In genomic region chr7:149825567-149826343, GRCh38 we compare ENCODE assay signal across 1 cellular context.
TF ChIP-seq lines count a peak whose summit lies in the region.

No MANE protein-coding gene starts in this region.

TF ChIP-seq in IMR-90, 13 proteins besides CTCF, POLR2A, EP300 and RAD21:
- no peak for TF ChIP-seq RCOR1 (IDR thresholded peaks at IDR 0.05; ENCODE audit: insufficient replicate concordance, low read length)
- no peak for TF ChIP-seq MAFK (IDR thresholded peaks at IDR 0.05; ENCODE audit: low read depth, low read length)
- TF ChIP-seq BHLHE40 (IDR thresholded peaks at IDR 0.05; ENCODE audit: low read depth, low read length): no peak
- TF ChIP-seq RFX5 (IDR thresholded peaks at IDR 0.05; ENCODE audit: low read depth, low read length): no peak
- no peak for TF ChIP-seq SMC3 (IDR thresholded peaks at IDR 0.05; ENCODE audit: low read depth, low read length)
- TF ChIP-seq, protein P1, sequence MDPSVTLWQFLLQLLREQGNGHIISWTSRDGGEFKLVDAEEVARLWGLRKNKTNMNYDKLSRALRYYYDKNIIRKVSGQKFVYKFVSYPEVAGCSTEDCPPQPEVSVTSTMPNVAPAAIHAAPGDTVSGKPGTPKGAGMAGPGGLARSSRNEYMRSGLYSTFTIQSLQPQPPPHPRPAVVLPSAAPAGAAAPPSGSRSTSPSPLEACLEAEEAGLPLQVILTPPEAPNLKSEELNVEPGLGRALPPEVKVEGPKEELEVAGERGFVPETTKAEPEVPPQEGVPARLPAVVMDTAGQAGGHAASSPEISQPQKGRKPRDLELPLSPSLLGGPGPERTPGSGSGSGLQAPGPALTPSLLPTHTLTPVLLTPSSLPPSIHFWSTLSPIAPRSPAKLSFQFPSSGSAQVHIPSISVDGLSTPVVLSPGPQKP (IDR thresholded peaks at IDR 0.05; ENCODE audit: borderline replicate concordance, low read depth, low read length): no peak
- no peak for TF ChIP-seq MAZ (IDR thresholded peaks at IDR 0.05; ENCODE audit: borderline replicate concordance, low read depth, low read length)
- no peak for TF ChIP-seq CHD1 (IDR thresholded peaks at IDR 0.05; ENCODE audit: low read depth, low read length)
- TF ChIP-seq MXI1 (IDR thresholded peaks at IDR 0.05; ENCODE audit: borderline replicate concordance, low read depth, low read length): no peak
- no peak for TF ChIP-seq FOS (IDR thresholded peaks at IDR 0.05; ENCODE audit: low read depth, low read length)
- no peak for TF ChIP-seq NFE2L2 (IDR thresholded peaks at IDR 0.05; ENCODE audit: low read depth, low read length)
- TF ChIP-seq CEBPB (IDR thresholded peaks at IDR 0.05; ENCODE audit: low read depth, low read length): no peak
- TF ChIP-seq, protein P2, sequence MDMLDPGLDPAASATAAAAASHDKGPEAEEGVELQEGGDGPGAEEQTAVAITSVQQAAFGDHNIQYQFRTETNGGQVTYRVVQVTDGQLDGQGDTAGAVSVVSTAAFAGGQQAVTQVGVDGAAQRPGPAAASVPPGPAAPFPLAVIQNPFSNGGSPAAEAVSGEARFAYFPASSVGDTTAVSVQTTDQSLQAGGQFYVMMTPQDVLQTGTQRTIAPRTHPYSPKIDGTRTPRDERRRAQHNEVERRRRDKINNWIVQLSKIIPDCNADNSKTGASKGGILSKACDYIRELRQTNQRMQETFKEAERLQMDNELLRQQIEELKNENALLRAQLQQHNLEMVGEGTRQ (IDR thresholded peaks at IDR 0.05; ENCODE audit: low read depth, low read length): no peak
